Comparison of ENCODE assay signal across 1 cellular context in genomic region chr2:27085670-27086089, GRCh38.
TF ChIP-seq lines count a peak whose summit lies in the region.

No MANE protein-coding gene starts in this region.

TF ChIP-seq in H1, 55 proteins besides CTCF, POLR2A, EP300 and RAD21:
- TF ChIP-seq SRF (IDR thresholded peaks at IDR 0.05; ENCODE audit: low read depth, low read length) (no peak), MAFK (IDR thresholded peaks at IDR 0.05; ENCODE audit: low read depth, low read length) (no peak; the same call in 1 of the 2 replicates), EZH2 (IDR thresholded peaks at IDR 0.05; ENCODE audit: low read depth, low read length, severe bottlenecking) (peak; percentile 24), HDAC6 (IDR thresholded peaks at IDR 0.05; ENCODE audit: low read depth, low read length) (no peak), ASH2L (IDR thresholded peaks at IDR 0.05; ENCODE audit: low read length) (peak; percentile 59), TAF1 (IDR thresholded peaks at IDR 0.05; ENCODE audit: low read depth, low read length) (0 out of 2 replicates have a peak, but pooled peaks have one; percentile 1), GABPA (IDR thresholded peaks at IDR 0.05; ENCODE audit: borderline replicate concordance, insufficient read depth, low read length) (no peak; the same call in 1 of the 2 replicates), KDM4A (IDR thresholded peaks at IDR 0.05; ENCODE audit: low read depth, low read length, severe bottlenecking) (peak; percentile 97), YY1 (IDR thresholded peaks at IDR 0.05; ENCODE audit: low read depth, low read length) (0 out of 2 replicates have a peak, but pooled peaks have one; percentile 13), HDAC2 (IDR thresholded peaks at IDR 0.05; ENCODE audit: borderline replicate concordance in 1 of 2, low read depth in 2 of 2, low read length in 2 of 2) (0 out of 4 replicates have a peak, but pooled peaks of 1 of the 2 experiments have one; percentile 71), SUZ12 (IDR thresholded peaks at IDR 0.05; ENCODE audit: low read length) (peak; percentile 41; the same call in 1 of the 2 replicates), SP1 (IDR thresholded peaks at IDR 0.05; ENCODE audit: low read depth, low read length) (no peak), CREB1 (IDR thresholded peaks at IDR 0.05) (0 out of 2 replicates have a peak, but pooled peaks have one; percentile 24), E2F6 (IDR thresholded peaks at IDR 0.05) (peak; percentile 42), MAX (IDR thresholded peaks at IDR 0.05) (peak; percentile 80)
